In genomic region chr1:43573066-43573799, GRCh38 we compare ENCODE assay signal across 16 cellular contexts. TPM values are rescaled to one million over a fixed set of nuclear protein-coding genes. Genes with fewer than 3 reads are reported as not detected.
DNase-seq lines count a peak whose midpoint lies in the region; ATAC-seq and TF ChIP-seq lines count a peak whose summit lies in the region.
"Had no signal": no experiment of that assay in that cellular context is flagged by ENCODE, and none has a peak within 500 bp of the region (broad histone marks: within the 10 kb centered on the region; RNA-seq: fewer than 3 reads in every experiment).

No MANE protein-coding gene starts in this region.

- H3K9me2 ChIP-seq in hepatocyte (replicated peaks; ENCODE audit: insufficient read depth) = no peaks in the 10 kb centered on the region

- H3K79me2 ChIP-seq in hepatocyte = no peaks in the 10 kb centered on the region

- H3K4me3 Mint-ChIP-seq in brain = peak overlapping the region in 1 of 5 experiments; percentile 16
- no peak overlapping the region for H3K4me3 Mint-ChIP-seq in activated CD8-positive, alpha-beta memory T cell treated with anti-CD3 and anti-CD28 coated beads, Interleukin-2, amount 10 ng/mL, durations not matched to agents 7 days and 5 days
- H3K4me3 Mint-ChIP-seq: activated naive CD8-positive, alpha-beta T cell treated with anti-CD3 and anti-CD28 coated beads, Interleukin-2, amount 10 ng/mL, durations not matched to agents 7 days and 5 days; activated T-cell treated with anti-CD3 and anti-CD28 coated beads, Interleukin-2, amount 50 U/mL, for 4 hours had no signal

- H3K27ac Mint-ChIP-seq in brain = peak overlapping the region; percentile 51 to 90 (median 77)
- H3K27ac Mint-ChIP-seq in activated CD8-positive, alpha-beta memory T cell treated with anti-CD3 and anti-CD28 coated beads, Interleukin-2, amount 10 ng/mL, durations not matched to agents 7 days and 5 days = no peak overlapping the region
- H3K27ac Mint-ChIP-seq: activated naive CD8-positive, alpha-beta T cell treated with anti-CD3 and anti-CD28 coated beads, Interleukin-2, amount 10 ng/mL, durations not matched to agents 7 days and 5 days had no signal

- ATAC-seq in GM21529 (IDR thresholded peaks at IDR 0.05; ENCODE audit: unreplicated experiment) (no peak), GM19452 (IDR thresholded peaks at IDR 0.05; ENCODE audit: unreplicated experiment) (no peak)
- no peak for ATAC-seq in activated CD8-positive, alpha-beta memory T cell treated with anti-CD3 and anti-CD28 coated beads, Interleukin-2, amount 10 ng/mL, durations not matched to agents 7 days and 5 days
- ATAC-seq: activated T-cell treated with anti-CD3 and anti-CD28 coated beads, Interleukin-2, amount 50 U/mL, for 4 hours; gastrocnemius medialis; Panc1 had no signal

- no peak for TF ChIP-seq CTCF in brain (conservative IDR thresholded peaks at IDR 0.05)
- TF ChIP-seq CTCF in hepatocyte (IDR thresholded peaks at IDR 0.05; ENCODE audit: poor library complexity) = no peak

- H4K20me1 ChIP-seq in hepatocyte (ENCODE audit: insufficient read depth, poor library complexity, severe bottlenecking) = no peaks in the 10 kb centered on the region

- CTCF ChIA-PET in activated CD8-positive, alpha-beta memory T cell treated with anti-CD3 and anti-CD28 coated beads, Interleukin-2, amount 10 ng/mL, durations not matched to agents 7 days and 5 days (lab: Charles Lee) = interaction anchor here (0.8 to 1.7 kb wide), 3 partner anchors 15 to 346 kb away, joined by 3 to 5 read pairs (median 3); no protein-coding TSS in a partner anchor

- H3K4me1 Mint-ChIP-seq in brain = peaks cover 50% of the 10 kb centered on the region
- no peaks in the 10 kb centered on the region for H3K4me1 Mint-ChIP-seq in activated CD8-positive, alpha-beta memory T cell treated with anti-CD3 and anti-CD28 coated beads, Interleukin-2, amount 10 ng/mL, durations not matched to agents 7 days and 5 days

- H2AFZ ChIP-seq in hepatocyte = no peak overlapping the region

- peak overlapping the region; percentile 37 for H3K27ac ChIP-seq in hepatocyte
- H3K27ac ChIP-seq: gastrocnemius medialis, tibial artery had no signal

- H3K36me3 Mint-ChIP-seq in brain = peaks cover 52% of the 10 kb centered on the region
- no peaks in the 10 kb centered on the region for H3K36me3 Mint-ChIP-seq in activated CD8-positive, alpha-beta memory T cell treated with anti-CD3 and anti-CD28 coated beads, Interleukin-2, amount 10 ng/mL, durations not matched to agents 7 days and 5 days
- H3K36me3 Mint-ChIP-seq: activated naive CD8-positive, alpha-beta T cell treated with anti-CD3 and anti-CD28 coated beads, Interleukin-2, amount 10 ng/mL, durations not matched to agents 7 days and 5 days had no signal

- no peaks in the 10 kb centered on the region for H3K27me3 ChIP-seq in MG63
- no peaks in the 10 kb centered on the region for H3K27me3 ChIP-seq in hepatocyte
- H3K27me3 ChIP-seq: gastrocnemius medialis, tibial artery had no signal

- no peak overlapping the region for H3K4me2 ChIP-seq in hepatocyte

- H3K27me3 Mint-ChIP-seq in brain = no peaks in the 10 kb centered on the region
- peaks cover 4% of the 10 kb centered on the region for H3K27me3 Mint-ChIP-seq in activated CD8-positive, alpha-beta memory T cell treated with anti-CD3 and anti-CD28 coated beads, Interleukin-2, amount 10 ng/mL, durations not matched to agents 7 days and 5 days

- DNase-seq in MG63 = peak; percentile 35
- no peak for DNase-seq in hepatocyte (ENCODE audit: low spot score)
- peak; percentile 90 for DNase-seq in smooth muscle cell of the brain vasculature (ENCODE audit: low read depth, low spot score)
- DNase-seq in activated CD8-positive, alpha-beta memory T cell treated with anti-CD3 and anti-CD28 coated beads, Interleukin-2, amount 10 ng/mL, durations not matched to agents 7 days and 5 days = no peak
- DNase-seq: activated naive CD8-positive, alpha-beta T cell treated with anti-CD3 and anti-CD28 coated beads, Interleukin-2, amount 10 ng/mL, durations not matched to agents 7 days and 5 days; activated T-cell treated with anti-CD3 and anti-CD28 coated beads, Interleukin-2, amount 50 U/mL, for 4 hours; DND-41; gastrocnemius medialis; mesenchymal stem cell; MV-4-11; stimulated activated CD4-positive, alpha-beta T cell treated with anti-CD3 and anti-CD28 coated beads, Interleukin-4, amount 100 ng/mL, for 24 hours; tibial artery had no signal

- H3K4me3 ChIP-seq in MG63 (no peak overlapping the region), hepatocyte (no peak overlapping the region)
- H3K4me3 ChIP-seq: gastrocnemius medialis, tibial artery had no signal

- no peaks in the 10 kb centered on the region for H3K9me3 Mint-ChIP-seq in brain
- no peaks in the 10 kb centered on the region for H3K9me3 Mint-ChIP-seq in activated CD8-positive, alpha-beta memory T cell treated with anti-CD3 and anti-CD28 coated beads, Interleukin-2, amount 10 ng/mL, durations not matched to agents 7 days and 5 days (ENCODE audit: low read depth)
- H3K9me3 Mint-ChIP-seq: activated naive CD8-positive, alpha-beta T cell treated with anti-CD3 and anti-CD28 coated beads, Interleukin-2, amount 10 ng/mL, durations not matched to agents 7 days and 5 days; activated T-cell treated with anti-CD3 and anti-CD28 coated beads, Interleukin-2, amount 50 U/mL, for 4 hours had no signal

- H3K36me3 ChIP-seq in MG63 = no peaks in the 10 kb centered on the region
- H3K36me3 ChIP-seq in hepatocyte (replicated peaks; ENCODE audit: insufficient read depth, low read depth) = no peaks in the 10 kb centered on the region
- H3K36me3 ChIP-seq: gastrocnemius medialis had no signal

- H3K4me1 ChIP-seq in hepatocyte (ENCODE audit: insufficient read depth) = peaks cover 16% of the 10 kb centered on the region
- H3K4me1 ChIP-seq: gastrocnemius medialis had no signal

- H3K9me3 ChIP-seq in MG63 (no peaks in the 10 kb centered on the region), hepatocyte (ENCODE audit: low read depth) (no peaks in the 10 kb centered on the region)
- H3K9me3 ChIP-seq: gastrocnemius medialis, tibial artery had no signal

- 89% methylated on average over 11 of the region's 11 CpGs for WGBS in hepatocyte (ENCODE audit: low lambda C conversion rate, missing lambda C conversion rate)

RNA-seq across cellular contexts. Expression of gene PTPRF, which starts 42.5 kb away (rescaled TPM):
- 28.5 and 33.0 TPM in 2 replicates for total RNA-seq in MG63 (2014; rRNA removed; shearing (Covaris generic); ENCODE audit: low replicate concordance)
- 147 TPM for polyA plus RNA-seq in brain (ENCODE audit: insufficient read depth, low read depth, low replicate concordance)
- total RNA-seq in hepatocyte = 75.7 and 115 TPM in 2 replicates
- 84.6 and 96.0 TPM in 2 replicates for polyA plus RNA-seq in hepatocyte
- under 1 TPM; 0.23 to 0.41 TPM for total RNA-seq in activated CD8-positive, alpha-beta memory T cell treated with anti-CD3 and anti-CD28 coated beads, Interleukin-2, amount 10 ng/mL, durations not matched to agents 7 days and 5 days

Comparison
In these comparisons a context has a peak if more than half of its experiments do, and no peak if none do; other contexts are left out.
1. DNase-seq: peak in MG63 (single experiment) and smooth muscle cell of the brain vasculature (single experiment); none in hepatocyte (single experiment) and activated CD8-positive, alpha-beta memory T cell treated with anti-CD3 and anti-CD28 coated beads, Interleukin-2, amount 10 ng/mL, durations not matched to agents 7 days and 5 days (single experiment).
2. RNA of gene PTPRF, which starts 42.5 kb away (total RNA-seq): 75.7 to 115 TPM in hepatocyte and 28.5 to 33.0 TPM in MG63; 0.23 to 0.41 TPM in activated CD8-positive, alpha-beta memory T cell treated with anti-CD3 and anti-CD28 coated beads, Interleukin-2, amount 10 ng/mL, durations not matched to agents 7 days and 5 days; every median in the first group is over 10 times any median in the second.